In genomic region chr9:77725051-77725702, GRCh38 we compare ENCODE assay signal across 15 cellular contexts.
DNase-seq lines count a peak whose midpoint lies in the region; ATAC-seq and TF ChIP-seq lines count a peak whose summit lies in the region.
"Had no signal": no experiment of that assay in that cellular context is flagged by ENCODE, and none has a peak within 500 bp of the region (broad histone marks: within the 10 kb centered on the region; RNA-seq: fewer than 3 reads in every experiment).

No MANE protein-coding gene starts in this region.

- no peak for DNase-seq in activated naive CD4-positive, alpha-beta T cell treated with anti-CD3 and anti-CD28 coated beads, Interleukin-2, amount 10 ng/mL, durations not matched to agents 7 days and 5 days
- no peak for DNase-seq in activated naive CD4-positive, alpha-beta T cell treated with anti-CD3 and anti-CD28 coated beads, Interleukin-2, amount 50 U/mL, for 16 hours
- DNase-seq in WTC11 (ENCODE audit: low spot score) (no peak), neural crest cell (ENCODE audit: low read depth, low spot score) (no peak), NCI-H2196 treated with DMSO at 0.1 percent for 48 hours (lab: John Stamatoyannopoulos, UW; ENCODE audit: unreplicated experiment) (no peak)
- DNase-seq in activated naive CD8-positive, alpha-beta T cell treated with anti-CD3 and anti-CD28 coated beads, Interleukin-2, amount 10 ng/mL, durations not matched to agents 7 days and 5 days = no peak
- DNase-seq: DMS 273 treated with DMSO at 0.1 percent for 48 hours, MV-4-11, NCI-H1436, NCI-H2029 treated with DMSO at 0.1 percent for 48 hours, NCI-H226, NCI-H69 had no signal

- no peaks in the 10 kb centered on the region for H3K9me3 Mint-ChIP-seq in activated naive CD4-positive, alpha-beta T cell treated with anti-CD3 and anti-CD28 coated beads, Interleukin-2, amount 10 ng/mL, durations not matched to agents 7 days and 5 days
- H3K9me3 Mint-ChIP-seq in WTC11 = peaks cover 13% of the 10 kb centered on the region
- H3K9me3 Mint-ChIP-seq in activated naive CD8-positive, alpha-beta T cell treated with anti-CD3 and anti-CD28 coated beads, Interleukin-2, amount 10 ng/mL, durations not matched to agents 7 days and 5 days = peaks cover 1% of the 10 kb centered on the region
- H3K9me3 Mint-ChIP-seq in neural crest cell = peaks cover 4% of the 10 kb centered on the region
- H3K9me3 Mint-ChIP-seq: GM23338 had no signal

- H3K4me1 Mint-ChIP-seq in activated naive CD4-positive, alpha-beta T cell treated with anti-CD3 and anti-CD28 coated beads, Interleukin-2, amount 10 ng/mL, durations not matched to agents 7 days and 5 days = peaks cover 34% of the 10 kb centered on the region
- H3K4me1 Mint-ChIP-seq in WTC11 (peaks cover 28% of the 10 kb centered on the region), neural crest cell (peaks cover 22% of the 10 kb centered on the region)
- peaks cover 17% of the 10 kb centered on the region for H3K4me1 Mint-ChIP-seq in activated naive CD8-positive, alpha-beta T cell treated with anti-CD3 and anti-CD28 coated beads, Interleukin-2, amount 10 ng/mL, durations not matched to agents 7 days and 5 days

- H3K36me3 Mint-ChIP-seq in activated naive CD4-positive, alpha-beta T cell treated with anti-CD3 and anti-CD28 coated beads, Interleukin-2, amount 10 ng/mL, durations not matched to agents 7 days and 5 days = peaks cover 39% of the 10 kb centered on the region
- H3K36me3 Mint-ChIP-seq in WTC11 (peaks cover 41% of the 10 kb centered on the region), neural crest cell (ENCODE audit: low read depth) (peaks cover 35% of the 10 kb centered on the region)
- peaks cover 38% of the 10 kb centered on the region for H3K36me3 Mint-ChIP-seq in activated naive CD8-positive, alpha-beta T cell treated with anti-CD3 and anti-CD28 coated beads, Interleukin-2, amount 10 ng/mL, durations not matched to agents 7 days and 5 days

- H3K27me3 Mint-ChIP-seq in activated naive CD4-positive, alpha-beta T cell treated with anti-CD3 and anti-CD28 coated beads, Interleukin-2, amount 10 ng/mL, durations not matched to agents 7 days and 5 days = no peaks in the 10 kb centered on the region
- H3K27me3 Mint-ChIP-seq in WTC11 (ENCODE audit: low read depth) (no peaks in the 10 kb centered on the region), neural crest cell (ENCODE audit: low read depth) (no peaks in the 10 kb centered on the region)
- no peaks in the 10 kb centered on the region for H3K27me3 Mint-ChIP-seq in activated naive CD8-positive, alpha-beta T cell treated with anti-CD3 and anti-CD28 coated beads, Interleukin-2, amount 10 ng/mL, durations not matched to agents 7 days and 5 days

- CTCF ChIA-PET in activated naive CD4-positive, alpha-beta T cell treated with anti-CD3 and anti-CD28 coated beads, Interleukin-2, amount 10 ng/mL, durations not matched to agents 7 days and 5 days (lab: Charles Lee) = no interaction called here
- CTCF ChIA-PET in WTC11 (lab: Charles Lee) = no interaction called here

- TF ChIP-seq CTCF in WTC11 (IDR thresholded peaks at IDR 0.05) (no peak), neural crest cell (conservative IDR thresholded peaks at IDR 0.05) (no peak)

- H3K27ac Mint-ChIP-seq in activated naive CD4-positive, alpha-beta T cell treated with anti-CD3 and anti-CD28 coated beads, Interleukin-2, amount 10 ng/mL, durations not matched to agents 7 days and 5 days = peak overlapping the region; percentile 75
- H3K27ac Mint-ChIP-seq in WTC11 = peak overlapping the region; percentile 19; the same call in 1 of the 2 replicates
- H3K27ac Mint-ChIP-seq in activated naive CD8-positive, alpha-beta T cell treated with anti-CD3 and anti-CD28 coated beads, Interleukin-2, amount 10 ng/mL, durations not matched to agents 7 days and 5 days = peak overlapping the region; percentile 73
- peak overlapping the region; percentile 45 for H3K27ac Mint-ChIP-seq in neural crest cell (ENCODE audit: unreplicated experiment)

- H3K4me3 Mint-ChIP-seq in activated naive CD4-positive, alpha-beta T cell treated with anti-CD3 and anti-CD28 coated beads, Interleukin-2, amount 10 ng/mL, durations not matched to agents 7 days and 5 days = no peak overlapping the region
- H3K4me3 Mint-ChIP-seq in WTC11 = no peak overlapping the region
- no peak overlapping the region for H3K4me3 Mint-ChIP-seq in activated naive CD8-positive, alpha-beta T cell treated with anti-CD3 and anti-CD28 coated beads, Interleukin-2, amount 10 ng/mL, durations not matched to agents 7 days and 5 days
- H3K4me3 Mint-ChIP-seq in neural crest cell = no peak overlapping the region
- H3K4me3 Mint-ChIP-seq: GM23338 had no signal

- POLR2A ChIA-PET in WTC11 (lab: Charles Lee) = no interaction called here
- POLR2A ChIA-PET in activated naive CD8-positive, alpha-beta T cell treated with anti-CD3 and anti-CD28 coated beads, Interleukin-2, amount 10 ng/mL, durations not matched to agents 7 days and 5 days (lab: Charles Lee) = no interaction called here

- no peak for ATAC-seq in WTC11
- ATAC-seq in activated naive CD8-positive, alpha-beta T cell treated with anti-CD3 and anti-CD28 coated beads, Interleukin-2, amount 10 ng/mL, durations not matched to agents 7 days and 5 days (ENCODE audit: low read depth) = no peak
- no peak for ATAC-seq in HG03442 (IDR thresholded peaks at IDR 0.05; ENCODE audit: unreplicated experiment)
- ATAC-seq in HG02759 (IDR thresholded peaks at IDR 0.05; ENCODE audit: unreplicated experiment) = no peak
- ATAC-seq: GM23338 had no signal

TF ChIP-seq in WTC11, 78 proteins besides CTCF, POLR2A, EP300 and RAD21:
- TF ChIP-seq MAX (CRISPR knock-in tag; IDR thresholded peaks at IDR 0.05) (no peak), ZMAT4 (CRISPR knock-in tag; IDR thresholded peaks at IDR 0.05) (no peak)

Comparison
In these comparisons a context has a peak if more than half of its experiments do, and no peak if none do; other contexts are left out.
1. H3K27ac Mint-ChIP-seq: peak in every context shown above with its lines; median percentile 75 in activated naive CD4-positive, alpha-beta T cell treated with anti-CD3 and anti-CD28 coated beads, Interleukin-2, amount 10 ng/mL, durations not matched to agents 7 days and 5 days; 73 in activated naive CD8-positive, alpha-beta T cell treated with anti-CD3 and anti-CD28 coated beads, Interleukin-2, amount 10 ng/mL, durations not matched to agents 7 days and 5 days; 45 in neural crest cell; 19 in WTC11.